Comparison of ENCODE assay signal across 25 cellular contexts in genomic region chr2:201978988-201979387, GRCh38. TPM values are rescaled to one million over a fixed set of nuclear protein-coding genes. Genes with fewer than 3 reads are reported as not detected.
DNase-seq lines count a peak whose midpoint lies in the region; ATAC-seq and TF ChIP-seq lines count a peak whose summit lies in the region.
"Had no signal": no experiment of that assay in that cellular context is flagged by ENCODE, and none has a peak within 500 bp of the region (broad histone marks: within the 10 kb centered on the region; RNA-seq: fewer than 3 reads in every experiment).

No MANE protein-coding gene starts in this region.

- H3K27me3 ChIP-seq in MG63 (no peaks in the 10 kb centered on the region), mammary epithelial cell (ENCODE audit: insufficient read depth, low read length) (no peaks in the 10 kb centered on the region)
- H3K27me3 ChIP-seq: ascending aorta, thyroid gland had no signal

- no peak overlapping the region for H3K4me3 Mint-ChIP-seq in mesothelial cell of epicardium
- no peak overlapping the region for H3K4me3 Mint-ChIP-seq in activated naive CD8-positive, alpha-beta T cell treated with anti-CD3 and anti-CD28 coated beads, Interleukin-2, amount 50 U/mL, for 24 hours
- no peak overlapping the region for H3K4me3 Mint-ChIP-seq in HFFc6
- H3K4me3 Mint-ChIP-seq: activated CD4-positive, alpha-beta T cell treated with anti-CD3 and anti-CD28 coated beads for 36 hours; activated T-helper 1 cell treated with anti-CD3 and anti-CD28 coated beads, Interleukin-12 subunit alpha, Interleukin-12 subunit beta, Interleukin-2, Interleukin-4 antibody, amounts not matched to agents 30 ng/mL and 10 ng/mL and 1 ng/mL, durations not matched to agents 14 hours and 24 hours and 36 hours; CD4-positive, CD25-positive, alpha-beta regulatory T cell; immature natural killer cell; T-cell had no signal

- no peaks in the 10 kb centered on the region for H3K79me2 ChIP-seq in mammary epithelial cell (ENCODE audit: insufficient read depth, low read length)

- H3K27me3 Mint-ChIP-seq in mesothelial cell of epicardium (ENCODE audit: low read depth) (no peaks in the 10 kb centered on the region), HFFc6 (ENCODE audit: insufficient read depth) (peaks cover 6% of the 10 kb centered on the region)
- peaks cover 12% of the 10 kb centered on the region for H3K27me3 Mint-ChIP-seq in activated naive CD8-positive, alpha-beta T cell treated with anti-CD3 and anti-CD28 coated beads, Interleukin-2, amount 50 U/mL, for 24 hours

- CTCF ChIA-PET in mammary epithelial cell (lab: Charles Lee; ENCODE audit: low non-redundant PET): no interaction called here

- no peaks in the 10 kb centered on the region for H3K9me3 Mint-ChIP-seq in mesothelial cell of epicardium
- no peaks in the 10 kb centered on the region for H3K9me3 Mint-ChIP-seq in activated naive CD8-positive, alpha-beta T cell treated with anti-CD3 and anti-CD28 coated beads, Interleukin-2, amount 50 U/mL, for 24 hours
- H3K9me3 Mint-ChIP-seq in HFFc6: no peaks in the 10 kb centered on the region
- H3K9me3 Mint-ChIP-seq: activated naive CD4-positive, alpha-beta T cell treated with anti-CD3 and anti-CD28 coated beads, Interleukin-2, amount 50 U/mL, for 72 hours; activated T-helper 1 cell treated with anti-CD3 and anti-CD28 coated beads, Interleukin-12 subunit alpha, Interleukin-12 subunit beta, Interleukin-2, Interleukin-4 antibody, amounts not matched to agents 30 ng/mL and 10 ng/mL and 1 ng/mL, durations not matched to agents 14 hours and 24 hours and 36 hours; CD4-positive, CD25-positive, alpha-beta regulatory T cell; immature natural killer cell; T-cell had no signal

- H3K4me3 ChIP-seq in MG63 (no peak overlapping the region), mammary epithelial cell (replicated peaks in 1 of 3; ENCODE audit: insufficient read depth in 1 of 3, low read depth in 2 of 3, low read length in 3 of 3) (no peak overlapping the region)
- H3K4me3 ChIP-seq: ascending aorta, PC-9, thyroid gland had no signal

- H3K9ac ChIP-seq in mammary epithelial cell (ENCODE audit: insufficient read depth, low read length): no peak overlapping the region

- H3K4me1 ChIP-seq in mammary epithelial cell (ENCODE audit: insufficient read depth, low read length): peaks cover 2% of the 10 kb centered on the region
- H3K4me1 ChIP-seq: ascending aorta had no signal

- 75% methylated on average over 4 of the region's 4 CpGs for WGBS in mammary epithelial cell (ENCODE audit: low coverage, missing lambda C conversion rate)

- intact Hi-C loops in mammary epithelial cell (cut with micrococcal nuclease): no loop called here

- in situ Hi-C loops in mammary epithelial cell (cut with MboI; ENCODE audit: low sequenced_read_pairs in 2 of 2): no loop called here

- no TSS peak for BruUV-seq in mammary epithelial cell (replicated peaks; lab: Mats Ljungman, UMichigan)

- TF ChIP-seq CTCF in mesothelial cell of epicardium (IDR thresholded peaks at IDR 0.05; ENCODE audit: unreplicated experiment) (no peak), HFFc6 (IDR thresholded peaks at IDR 0.05) (no peak), mammary epithelial cell (conservative IDR thresholded peaks at IDR 0.05 in 1 of 2, IDR thresholded peaks at IDR 0.05 in 1 of 2; ENCODE audit: extremely low read depth in 1 of 2, insufficient read depth in 1 of 2, low read depth in 1 of 2, low read length in 2 of 2) (no peak)

- no peak overlapping the region for H3K4me2 ChIP-seq in mammary epithelial cell (ENCODE audit: insufficient read depth, low read depth, low read length)
- H3K4me2 ChIP-seq: PC-9 had no signal

- H3K9me3 ChIP-seq in MG63 (no peaks in the 10 kb centered on the region), mammary epithelial cell (replicated peaks; ENCODE audit: insufficient read depth, low read length) (no peaks in the 10 kb centered on the region)
- H3K9me3 ChIP-seq: ascending aorta, thyroid gland had no signal

- DNase-seq in DMS 273 treated with DMSO at 0.1 percent for 48 hours (lab: John Stamatoyannopoulos, UW) (peak; percentile 56), MG63 (peak; percentile 22), NCI-H69 (lab: John Stamatoyannopoulos, UW) (peak; percentile 52), mesothelial cell of epicardium (ENCODE audit: low spot score in 2 of 2, unreplicated experiment in 2 of 2) (no peak), HFFc6 (no peak), mammary epithelial cell (no peak)
- no peak for DNase-seq in activated naive CD8-positive, alpha-beta T cell treated with anti-CD3 and anti-CD28 coated beads, Interleukin-2, amount 50 U/mL, for 24 hours
- no peak for DNase-seq in activated CD4-positive, alpha-beta T cell treated with anti-CD3 and anti-CD28 coated beads for 1 hour
- DNase-seq: activated CD4-positive, alpha-beta T cell treated with anti-CD3 and anti-CD28 coated beads for 36 hours; CD4-positive, CD25-positive, alpha-beta regulatory T cell; foreskin fibroblast; immature natural killer cell; KG1; NCI-H1930; NCI-H526; PC-9; SIG-M5; stimulated activated CD4-positive, alpha-beta T cell treated with anti-CD3 and anti-CD28 coated beads, Interleukin-2, amount 100 ng/mL, for 48 hours; stimulated activated naive CD4-positive, alpha-beta T cell; T-cell had no signal

- H3K36me3 Mint-ChIP-seq in mesothelial cell of epicardium (no peaks in the 10 kb centered on the region), HFFc6 (ENCODE audit: low read depth) (no peaks in the 10 kb centered on the region)
- H3K36me3 Mint-ChIP-seq in activated naive CD8-positive, alpha-beta T cell treated with anti-CD3 and anti-CD28 coated beads, Interleukin-2, amount 50 U/mL, for 24 hours (ENCODE audit: low read depth): no peaks in the 10 kb centered on the region
- H3K36me3 Mint-ChIP-seq: activated naive CD4-positive, alpha-beta T cell treated with anti-CD3 and anti-CD28 coated beads, Interleukin-2, amount 50 U/mL, for 72 hours; CD4-positive, CD25-positive, alpha-beta regulatory T cell; immature natural killer cell; T-cell had no signal

- H4K20me1 ChIP-seq in mammary epithelial cell (ENCODE audit: insufficient read depth, low read length): no peaks in the 10 kb centered on the region

- H3K27ac ChIP-seq in mammary epithelial cell (ENCODE audit: insufficient read depth, low read depth, low read length): no peak overlapping the region
- H3K27ac ChIP-seq: ascending aorta, epithelial cell of prostate, PC-9, thyroid gland had no signal

- H2AFZ ChIP-seq in mammary epithelial cell (ENCODE audit: low read depth, low read length): no peak overlapping the region
- H2AFZ ChIP-seq: PC-9 had no signal

- ATAC-seq in activated naive CD8-positive, alpha-beta T cell treated with anti-CD3 and anti-CD28 coated beads, Interleukin-2, amount 50 U/mL, for 24 hours: no peak
- ATAC-seq: activated CD4-positive, alpha-beta T cell treated with anti-CD3 and anti-CD28 coated beads for 36 hours; activated naive CD4-positive, alpha-beta T cell treated with anti-CD3 and anti-CD28 coated beads, Interleukin-2, amount 50 U/mL, for 72 hours; T-cell had no signal

- dilution Hi-C loops in mammary epithelial cell (cut with HindIII; ENCODE audit: low sequenced_read_pairs): no loop called here

- H3K36me3 ChIP-seq in MG63 (no peaks in the 10 kb centered on the region), mammary epithelial cell (ENCODE audit: insufficient read depth, low read length) (no peaks in the 10 kb centered on the region)
- H3K36me3 ChIP-seq: ascending aorta, thyroid gland had no signal

- H3K4me1 Mint-ChIP-seq in mesothelial cell of epicardium (peaks cover 37% of the 10 kb centered on the region), HFFc6 (ENCODE audit: low read depth) (peaks cover 6% of the 10 kb centered on the region; the same call in 1 of the 2 replicates)
- no peaks in the 10 kb centered on the region for H3K4me1 Mint-ChIP-seq in activated naive CD8-positive, alpha-beta T cell treated with anti-CD3 and anti-CD28 coated beads, Interleukin-2, amount 50 U/mL, for 24 hours
- H3K4me1 Mint-ChIP-seq: activated CD4-positive, alpha-beta T cell treated with anti-CD3 and anti-CD28 coated beads for 36 hours; CD4-positive, CD25-positive, alpha-beta regulatory T cell; immature natural killer cell; T-cell had no signal

- H3K27ac Mint-ChIP-seq in mesothelial cell of epicardium: peak overlapping the region; percentile 59
- H3K27ac Mint-ChIP-seq in activated naive CD8-positive, alpha-beta T cell treated with anti-CD3 and anti-CD28 coated beads, Interleukin-2, amount 50 U/mL, for 24 hours: no peak overlapping the region
- no peak overlapping the region for H3K27ac Mint-ChIP-seq in HFFc6
- H3K27ac Mint-ChIP-seq: activated CD4-positive, alpha-beta T cell treated with anti-CD3 and anti-CD28 coated beads for 36 hours; activated naive CD4-positive, alpha-beta T cell treated with anti-CD3 and anti-CD28 coated beads, Interleukin-2, amount 50 U/mL, for 72 hours; activated T-helper 1 cell treated with anti-CD3 and anti-CD28 coated beads, Interleukin-12 subunit alpha, Interleukin-12 subunit beta, Interleukin-2, Interleukin-4 antibody, amounts not matched to agents 30 ng/mL and 10 ng/mL and 1 ng/mL, durations not matched to agents 14 hours and 24 hours and 36 hours; CD4-positive, CD25-positive, alpha-beta regulatory T cell; immature natural killer cell; T-cell had no signal

RNA-seq across cellular contexts. Expression of gene FZD7, which starts 54.7 kb away (rescaled TPM):
- total RNA-seq in MG63 (2014; rRNA removed; shearing (Covaris generic); ENCODE audit: low replicate concordance): 15.6 and 23.6 TPM in 2 replicates
- total RNA-seq in mesothelial cell of epicardium (126 to 132 TPM (median 132 TPM) in 3 replicates), mammary epithelial cell (10 to 100 TPM; 21.6 to 66.5 TPM)
- total RNA-seq in HFFc6 (2021; fragmentation: NEBNext Ultra II Directional; extraction: Animal tissue kit (Norgen Biotek cat#: 25700)): 100 to 1,000 TPM; 111 to 147 (median 117) TPM
- 13.7 TPM for polyA plus RNA-seq in mammary epithelial cell
- 9.8 TPM for polyA minus RNA-seq in mammary epithelial cell

Comparison
In these comparisons a context has a peak if more than half of its experiments do, and no peak if none do; other contexts are left out.
1. DNase-seq: peak in DMS 273 treated with DMSO at 0.1 percent for 48 hours (single experiment), MG63 (single experiment) and NCI-H69 (single experiment); none in mesothelial cell of epicardium (0 of 2), activated naive CD8-positive, alpha-beta T cell treated with anti-CD3 and anti-CD28 coated beads, Interleukin-2, amount 50 U/mL, for 24 hours (single experiment), HFFc6 (single experiment), mammary epithelial cell (single experiment) and activated CD4-positive, alpha-beta T cell treated with anti-CD3 and anti-CD28 coated beads for 1 hour (single experiment).